8 cellular contexts compared by ENCODE assay signal in genomic region chr7:149753370-149754233, GRCh38. TPM values are rescaled to one million over a fixed set of nuclear protein-coding genes. Genes with fewer than 3 reads are reported as not detected.
DNase-seq lines count a peak whose midpoint lies in the region; ATAC-seq and TF ChIP-seq lines count a peak whose summit lies in the region.

No MANE protein-coding gene starts in this region.

- H3K4me1 ChIP-seq in Panc1 (ENCODE audit: control insufficient read depth, insufficient read depth, low read length): no peaks in the 10 kb centered on the region
- H3K4me1 ChIP-seq in gastrocnemius medialis: peaks cover 8 to 9% of the 10 kb centered on the region in 2 donors

- in situ Hi-C loops in Panc1 (cut with HindIII; ENCODE audit: low pct_unique_long_range_greater_than_20kb, low sequenced_read_pairs) (no loop called here), gastrocnemius medialis (cut with MboI; ENCODE audit: low sequenced_read_pairs in 4 of 4) (no loop called here)

- ATAC-seq in Panc1: peak; percentile 89
- no peak for ATAC-seq in gastrocnemius medialis
- ATAC-seq in HG03571 (IDR thresholded peaks at IDR 0.05; ENCODE audit: unreplicated experiment): no peak
- no peak for ATAC-seq in GM18502 (IDR thresholded peaks at IDR 0.05; ENCODE audit: poor library complexity, unreplicated experiment)

- H3K27me3 ChIP-seq in Panc1 (ENCODE audit: control insufficient read depth, insufficient read depth, low read length) (no peaks in the 10 kb centered on the region), gastrocnemius medialis (no peaks in the 10 kb centered on the region)

- 0 out of 2 replicates have a peak, but pooled peaks have one; percentile 9 for TF ChIP-seq CTCF in GM12874 (IDR thresholded peaks at IDR 0.05; ENCODE audit: insufficient read depth, low read depth, low read length)
- peak; percentile 91 for TF ChIP-seq CTCF in Panc1 (IDR thresholded peaks at IDR 0.05)
- TF ChIP-seq CTCF in fibroblast of the aortic adventitia (IDR thresholded peaks at IDR 0.05; ENCODE audit: insufficient read depth, low read length): peak; percentile 65
- peak in 4 of 5 experiments; percentile 12 to 45 (median 26) for TF ChIP-seq CTCF in gastrocnemius medialis (IDR thresholded peaks at IDR 0.05 in 4 of 5, conservative IDR thresholded peaks at IDR 0.05 in 1 of 5)

- CTCF ChIA-PET in Panc1 (lab: Charles Lee): interaction anchor here (0.6 kb wide), 2 partner anchors 55 to 86 kb away, joined by 6 to 9 read pairs; no protein-coding TSS in a partner anchor

- TF ChIP-seq POLR2A in gastrocnemius medialis (IDR thresholded peaks at IDR 0.05): no peak

- POLR2A ChIA-PET in Panc1 (lab: Charles Lee): no interaction called here

- no peaks in the 10 kb centered on the region for H3K9me3 ChIP-seq in Panc1 (ENCODE audit: control insufficient read depth, insufficient read depth, low read depth, low read length)
- H3K9me3 ChIP-seq in gastrocnemius medialis: no peaks in the 10 kb centered on the region

- no TSS peak for BruUV-seq in Panc1 (replicated peaks; lab: Mats Ljungman, UMichigan)

- H3K4me3 ChIP-seq in Panc1 (ENCODE audit: low read depth in 2 of 2, low read length in 2 of 2): no peak overlapping the region
- H3K4me3 ChIP-seq in fibroblast of the aortic adventitia (ENCODE audit: low read depth, low read length): no peak overlapping the region
- H3K4me3 ChIP-seq in gastrocnemius medialis: no peak overlapping the region

- intact Hi-C loops in Panc1 (cut with micrococcal nuclease; ENCODE audit: unreplicated experiment): no loop called here
- intact Hi-C loops in gastrocnemius medialis (cut with DNase I; ENCODE audit: low total_unique reads): no loop called here

- H3K36me3 ChIP-seq in Panc1 (ENCODE audit: control insufficient read depth, insufficient read depth, low read length) (no peaks in the 10 kb centered on the region), gastrocnemius medialis (no peaks in the 10 kb centered on the region)

- DNase-seq in Panc1 (ENCODE audit: low read depth, low spot score) (no peak), fibroblast of the aortic adventitia (ENCODE audit: low read depth) (peak; percentile 31), gastrocnemius medialis (no peak), midbrain (lab: John Stamatoyannopoulos, UW) (no peak)
- no peak for DNase-seq in activated T-cell treated with anti-CD3 and anti-CD28 coated beads, Interleukin-2, amount 50 U/mL, for 48 hours

- H3K27ac ChIP-seq in Panc1 (ENCODE audit: low read length): no peak overlapping the region
- no peak overlapping the region for H3K27ac ChIP-seq in gastrocnemius medialis

RNA-seq across cellular contexts. Expression of gene ZNF467, which starts 19.8 kb away (rescaled TPM):
- total RNA-seq in Panc1 (2021; ENCODE audit: unreplicated experiment): 18.1 TPM
- polyA plus RNA-seq in Panc1 (2012; ENCODE audit: insufficient read length): 37.3 TPM
- total RNA-seq in fibroblast of the aortic adventitia (ENCODE audit: low replicate concordance): 0.27 and 5.1 TPM in 2 replicates
- total RNA-seq in gastrocnemius medialis: 1 to 10 TPM in 2 of 4 donors, under 1 TPM in 2; 0.15 to 1.8 (median 0.95) TPM

Comparison
In these comparisons a context has a peak if more than half of its experiments do, and no peak if none do; other contexts are left out.
1. CTCF ChIP-seq: peak in every context shown above with its lines; median percentile 91 in Panc1; 65 in fibroblast of the aortic adventitia; 26 in gastrocnemius medialis; 9 in GM12874.